ENCODE assay signal across 22 cellular contexts in genomic region chr19:54955356-54955755, GRCh38. TPM values are rescaled to one million over a fixed set of nuclear protein-coding genes. Genes with fewer than 3 reads are reported as not detected.
"Had no signal": no experiment of that assay in that cellular context is flagged by ENCODE, and none has a peak within 500 bp of the region (broad histone marks: within the 10 kb centered on the region; RNA-seq: fewer than 3 reads in every experiment).

No MANE protein-coding gene starts in this region.

- H3K27me3 Mint-ChIP-seq: natural killer cell treated with Interleukin-12 subunit alpha and Interleukin-12 subunit beta and Interleukin-15 and Interleukin-18, amount 100 ng/mL, for 72 hours had no signal

- H3K4me3 ChIP-seq: hepatocyte, lower lobe of right lung, smooth muscle cell, testis, upper lobe of left lung had no signal

- H3K9me3 ChIP-seq: lower lobe of right lung, testis, upper lobe of left lung had no signal

- H3K4me3 Mint-ChIP-seq: activated CD4-positive, alpha-beta T cell treated with anti-CD3 and anti-CD28 coated beads, Interleukin-2, amount 10 ng/mL, durations not matched to agents 24 days and 14 days; activated CD8-positive, alpha-beta T cell treated with anti-CD3 and anti-CD28 coated beads for 36 hours; dendritic cell treated with granulocyte-macrophage colony-stimulating factor and Interleukin-4, amounts not matched to agents 40 ng/mL and 50 ng/mL, for 4 days; natural killer cell treated with Interleukin-12 subunit alpha and Interleukin-12 subunit beta and Interleukin-15 and Interleukin-18, amount 100 ng/mL, for 72 hours; stimulated activated naive CD8-positive, alpha-beta T cell treated with anti-CD3 and anti-CD28 coated beads, Interleukin-15, amount 100 ng/mL, for 72 hours; T-cell had no signal

- H3K79me2 ChIP-seq: hepatocyte had no signal

- H3K27ac ChIP-seq: hepatocyte, lower lobe of right lung, testis, upper lobe of left lung had no signal

- H3K4me2 ChIP-seq: hepatocyte, smooth muscle cell had no signal

- H3K27ac Mint-ChIP-seq: activated CD4-positive, alpha-beta T cell treated with anti-CD3 and anti-CD28 coated beads, Interleukin-2, amount 10 ng/mL, durations not matched to agents 24 days and 14 days; activated CD8-positive, alpha-beta T cell treated with anti-CD3 and anti-CD28 coated beads for 36 hours; activated T-helper 2 cell treated with anti-CD3 and anti-CD28 coated beads, Interferon-gamma antibody, Interleukin-2, Interleukin-4, amounts not matched to agents 10 μg/mL and 5 μg/mL and 100 μg/mL, durations not matched to agents 14 hours and 24 hours and 36 hours; dendritic cell treated with granulocyte-macrophage colony-stimulating factor and Interleukin-4, amounts not matched to agents 40 ng/mL and 50 ng/mL, for 4 days; stimulated activated naive CD8-positive, alpha-beta T cell treated with anti-CD3 and anti-CD28 coated beads, Interleukin-15, amount 100 ng/mL, for 72 hours; T-cell had no signal

- DNase-seq: activated CD4-positive, alpha-beta T cell treated with anti-CD3 and anti-CD28 coated beads, Interleukin-2, amount 10 ng/mL, durations not matched to agents 24 days and 14 days; activated CD8-positive, alpha-beta T cell treated with anti-CD3 and anti-CD28 coated beads for 36 hours; activated naive CD4-positive, alpha-beta T cell treated with Interleukin-2 at 50 U/mL for 16 hours; activated T-cell treated with anti-CD3 and anti-CD28 coated beads, Interleukin-2, amount 50 U/mL, for 1 hour; cerebellar nuclear complex; effector CD8-positive, alpha-beta T cell; islet precursor cell; left colon; lower lobe of right lung; stimulated activated CD4-positive, alpha-beta T cell treated with anti-CD3 and anti-CD28 coated beads, Interleukin-4, amount 100 ng/mL, for 1 hour; stimulated activated naive CD8-positive, alpha-beta T cell treated with anti-CD3 and anti-CD28 coated beads, Interleukin-15, amount 100 ng/mL, for 72 hours; T-cell; testis; upper lobe of left lung had no signal

- H3K27me3 ChIP-seq: hepatocyte, testis, upper lobe of left lung had no signal

- H3K9me3 Mint-ChIP-seq: activated CD4-positive, alpha-beta T cell treated with anti-CD3 and anti-CD28 coated beads, Interleukin-2, amount 10 ng/mL, durations not matched to agents 24 days and 14 days; activated CD8-positive, alpha-beta T cell treated with anti-CD3 and anti-CD28 coated beads for 36 hours; activated T-helper 2 cell treated with anti-CD3 and anti-CD28 coated beads, Interferon-gamma antibody, Interleukin-2, Interleukin-4, amounts not matched to agents 10 μg/mL and 5 μg/mL and 100 μg/mL, durations not matched to agents 14 hours and 24 hours and 36 hours; dendritic cell treated with granulocyte-macrophage colony-stimulating factor and Interleukin-4, amounts not matched to agents 40 ng/mL and 50 ng/mL, for 4 days; natural killer cell treated with Interleukin-12 subunit alpha and Interleukin-12 subunit beta and Interleukin-15 and Interleukin-18, amount 100 ng/mL, for 72 hours; stimulated activated naive CD8-positive, alpha-beta T cell treated with anti-CD3 and anti-CD28 coated beads, Interleukin-15, amount 100 ng/mL, for 72 hours; T-cell had no signal

- H3K36me3 Mint-ChIP-seq: natural killer cell treated with Interleukin-12 subunit alpha and Interleukin-12 subunit beta and Interleukin-15 and Interleukin-18, amount 100 ng/mL, for 72 hours; T-cell had no signal

- FAIRE-seq: bronchial epithelial cell had no signal

- H2AFZ ChIP-seq: hepatocyte had no signal

- H3K36me3 ChIP-seq: lower lobe of right lung, upper lobe of left lung had no signal

- H3K4me1 ChIP-seq: lower lobe of right lung, testis, upper lobe of left lung had no signal

RNA-seq across cellular contexts. Expression of gene NLRP7, which starts 8.0 kb away (rescaled TPM):
- total RNA-seq: activated CD4-positive, alpha-beta T cell treated with anti-CD3 and anti-CD28 coated beads, Interleukin-2, amount 10 ng/mL, durations not matched to agents 24 days and 14 days; activated CD8-positive, alpha-beta T cell treated with anti-CD3 and anti-CD28 coated beads for 36 hours; activated T-helper 2 cell treated with anti-CD3 and anti-CD28 coated beads, Interferon-gamma antibody, Interleukin-2, Interleukin-4, amounts not matched to agents 10 μg/mL and 5 μg/mL and 100 μg/mL, durations not matched to agents 14 hours and 24 hours and 36 hours; bronchial epithelial cell; esophagus mucosa; hepatocyte; sciatic nerve; T-cell had no signal
- polyA plus RNA-seq: hepatocyte had no signal

RNA-seq across cellular contexts. Expression of gene NCR1, which starts 49.4 kb away (rescaled TPM):
- total RNA-seq: activated CD4-positive, alpha-beta T cell treated with anti-CD3 and anti-CD28 coated beads, Interleukin-2, amount 10 ng/mL, durations not matched to agents 24 days and 14 days; activated T-helper 2 cell treated with anti-CD3 and anti-CD28 coated beads, Interferon-gamma antibody, Interleukin-2, Interleukin-4, amounts not matched to agents 10 μg/mL and 5 μg/mL and 100 μg/mL, durations not matched to agents 14 hours and 24 hours and 36 hours; bronchial epithelial cell; hepatocyte; smooth muscle cell had no signal
- polyA plus RNA-seq: hepatocyte had no signal
